ENCODE assay signal across 11 cellular contexts in the genomic region with DNA sequence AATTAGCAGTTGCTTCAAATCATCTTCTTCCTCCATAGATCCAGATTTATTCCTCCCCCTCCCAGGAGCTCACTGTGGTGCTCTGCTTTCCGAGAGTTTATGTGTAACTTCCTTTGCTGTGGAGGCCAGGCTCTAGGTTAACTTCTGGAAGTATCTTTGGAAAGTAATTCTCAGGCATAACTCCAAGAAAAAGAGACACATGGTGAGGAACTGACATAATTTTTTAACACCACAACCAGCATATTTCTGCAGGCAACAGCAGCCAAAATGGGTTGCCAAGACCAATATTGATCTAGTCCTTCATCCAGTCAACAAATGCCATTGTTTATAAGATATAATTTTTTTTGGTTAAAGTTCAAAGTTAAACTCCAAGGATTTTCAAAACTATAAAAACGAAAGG.
DNase-seq lines count a peak whose midpoint lies in the region; ATAC-seq lines count a peak whose summit lies in the region.
"Had no signal": no experiment of that assay in that cellular context is flagged by ENCODE, and none has a peak within 500 bp of the region (broad histone marks: within the 10 kb centered on the region; RNA-seq: fewer than 3 reads in every experiment).

No MANE protein-coding gene starts in this region.

- H3K36me3 ChIP-seq in mesendoderm (ENCODE audit: control insufficient read depth, insufficient read depth, low read length): no peaks in the 10 kb centered on the region
- H3K36me3 ChIP-seq: ovary had no signal

- no peak overlapping the region for H2AK5ac ChIP-seq in mesendoderm (ENCODE audit: low read length)

- DNase-seq in EL (peak; percentile 65), globus pallidus (ENCODE audit: low spot score) (peak; percentile 30), skeletal muscle cell (ENCODE audit: low read depth) (peak; percentile 89), mesendoderm (no peak)
- no peak for DNase-seq in stimulated activated naive CD8-positive, alpha-beta T cell treated with anti-CD3 and anti-CD28 coated beads, Interleukin-15, Interleukin-2, amounts not matched to agents 100 U/mL and 50 U/mL, for 24 hours
- DNase-seq: cortex of kidney, NCI-H526, ovary had no signal

- no peak overlapping the region for H4K8ac ChIP-seq in mesendoderm (ENCODE audit: low read depth, low read length)

- H3K4me3 ChIP-seq in skeletal muscle cell (ENCODE audit: low read depth, low read length) (no peak overlapping the region), mesendoderm (ENCODE audit: low read length) (no peak overlapping the region)
- H3K4me3 ChIP-seq: ovary had no signal

- H3K56ac ChIP-seq in mesendoderm (ENCODE audit: low read length): no peak overlapping the region

- no peak overlapping the region for H2BK5ac ChIP-seq in mesendoderm (ENCODE audit: low read length)

- peak overlapping the region; percentile 97 for H3K27ac ChIP-seq in angular gyrus (ENCODE audit: low read depth, low read length)
- H3K27ac ChIP-seq in mesendoderm (ENCODE audit: low read depth, low read length): no peak overlapping the region
- H3K27ac ChIP-seq: ovary had no signal

- no peak overlapping the region for H3K4me2 ChIP-seq in mesendoderm (ENCODE audit: low read length)

- H3K4ac ChIP-seq in mesendoderm (ENCODE audit: low read depth, low read length): no peak overlapping the region

- H3K27me3 ChIP-seq in mesendoderm (ENCODE audit: insufficient read depth, low read length, poor library complexity): no peaks in the 10 kb centered on the region
- H3K27me3 ChIP-seq: ovary had no signal

- H3K23ac ChIP-seq in mesendoderm (ENCODE audit: low read length): no peak overlapping the region

- ATAC-seq in GM18873 (IDR thresholded peaks at IDR 0.05; ENCODE audit: low FRiP score, unreplicated experiment) (no peak), HG02970 (IDR thresholded peaks at IDR 0.05; ENCODE audit: low FRiP score, unreplicated experiment) (no peak)
- ATAC-seq in stimulated activated naive CD8-positive, alpha-beta T cell treated with anti-CD3 and anti-CD28 coated beads, Interleukin-15, Interleukin-2, amounts not matched to agents 100 U/mL and 50 U/mL, for 24 hours: no peak

- no peak overlapping the region for H2BK15ac ChIP-seq in mesendoderm (replicated peaks; ENCODE audit: low read depth)

- H4K5ac ChIP-seq in mesendoderm (ENCODE audit: low read length): no peak overlapping the region

- no peaks in the 10 kb centered on the region for H3K79me2 ChIP-seq in mesendoderm (ENCODE audit: control insufficient read depth, insufficient read depth, low read length)

- no peaks in the 10 kb centered on the region for H3K79me1 ChIP-seq in mesendoderm (ENCODE audit: low read length)

- no peak overlapping the region for H2BK120ac ChIP-seq in mesendoderm (ENCODE audit: low read depth, low read length)

- no peak overlapping the region for H3K9ac ChIP-seq in mesendoderm (ENCODE audit: low read length)

- WGBS in mesendoderm (ENCODE audit: extremely low coverage, insufficient coverage, low lambda C conversion rate): no CpG with 5 or more reads among the region's 2 CpGs

- no peak overlapping the region for H3K18ac ChIP-seq in mesendoderm (ENCODE audit: low read length)

- no peaks in the 10 kb centered on the region for H3K4me1 ChIP-seq in mesendoderm (ENCODE audit: control insufficient read depth, low read depth, low read length)

Comparison
In these comparisons a context has a peak if more than half of its experiments do, and no peak if none do; other contexts are left out.
1. DNase-seq: peak in EL (single experiment), globus pallidus (single experiment) and skeletal muscle cell (single experiment); none in stimulated activated naive CD8-positive, alpha-beta T cell treated with anti-CD3 and anti-CD28 coated beads, Interleukin-15, Interleukin-2, amounts not matched to agents 100 U/mL and 50 U/mL, for 24 hours (single experiment) and mesendoderm (single experiment).